ENCODE assay signal across 20 cellular contexts in genomic region chr11:9528141-9528511, GRCh38. TPM values are rescaled to one million over a fixed set of nuclear protein-coding genes. Genes with fewer than 3 reads are reported as not detected.
DNase-seq lines count a peak whose midpoint lies in the region; ATAC-seq and TF ChIP-seq lines count a peak whose summit lies in the region.
"Had no signal": no experiment of that assay in that cellular context is flagged by ENCODE, and none has a peak within 500 bp of the region (broad histone marks: within the 10 kb centered on the region; RNA-seq: fewer than 3 reads in every experiment).

No MANE protein-coding gene starts in this region.

- H3K27ac Mint-ChIP-seq in HFFc6 (peak overlapping the region; percentile 79; the same call in 1 of the 2 replicates), mesothelial cell of epicardium (peak overlapping the region; percentile 88)
- H3K27ac Mint-ChIP-seq: activated naive CD4-positive, alpha-beta T cell treated with anti-CD3 and anti-CD28 coated beads, Interleukin-2, amount 50 U/mL, for 24 hours; immature natural killer cell; stimulated activated memory B cell treated with anti-CD40 and anti-IgM and Interleukin-4, amounts not matched to agents 10 μg/mL and 1 μg/mL and 100 μg/mL, for 72 hours had no signal

- no peak overlapping the region for H3K4me3 Mint-ChIP-seq in HFFc6
- no peak overlapping the region for H3K4me3 Mint-ChIP-seq in mesothelial cell of epicardium
- H3K4me3 Mint-ChIP-seq: activated naive CD4-positive, alpha-beta T cell treated with anti-CD3 and anti-CD28 coated beads, Interleukin-2, amount 50 U/mL, for 24 hours; immature natural killer cell; stimulated activated memory B cell treated with anti-CD40 and anti-IgM and Interleukin-4, amounts not matched to agents 10 μg/mL and 1 μg/mL and 100 μg/mL, for 72 hours had no signal

- TF ChIP-seq EP300 in suprapubic skin (IDR thresholded peaks at IDR 0.05), result no peak

- no peaks in the 10 kb centered on the region; the same call in 1 of the 2 replicates for H3K27me3 Mint-ChIP-seq in HFFc6 (ENCODE audit: insufficient read depth)
- H3K27me3 Mint-ChIP-seq in mesothelial cell of epicardium (ENCODE audit: low read depth), result no peaks in the 10 kb centered on the region
- H3K27me3 Mint-ChIP-seq: activated naive CD4-positive, alpha-beta T cell treated with anti-CD3 and anti-CD28 coated beads, Interleukin-2, amount 50 U/mL, for 24 hours; stimulated activated memory B cell treated with anti-CD40 and anti-IgM and Interleukin-4, amounts not matched to agents 10 μg/mL and 1 μg/mL and 100 μg/mL, for 72 hours had no signal

- H3K4me1 Mint-ChIP-seq in HFFc6 (ENCODE audit: low read depth) (peaks cover 42% of the 10 kb centered on the region), mesothelial cell of epicardium (peaks cover 44% of the 10 kb centered on the region)
- H3K4me1 Mint-ChIP-seq: activated naive CD4-positive, alpha-beta T cell treated with anti-CD3 and anti-CD28 coated beads, Interleukin-2, amount 50 U/mL, for 24 hours; immature natural killer cell; stimulated activated memory B cell treated with anti-CD40 and anti-IgM and Interleukin-4, amounts not matched to agents 10 μg/mL and 1 μg/mL and 100 μg/mL, for 72 hours had no signal

- H3K9me3 ChIP-seq in suprapubic skin, result no peaks in the 10 kb centered on the region
- H3K9me3 ChIP-seq: body of pancreas, heart right ventricle, left lung, tibial nerve had no signal

- no peak for ATAC-seq in HG03565 (IDR thresholded peaks at IDR 0.05; ENCODE audit: unreplicated experiment)
- ATAC-seq: body of pancreas; stimulated activated memory B cell treated with anti-CD40 and anti-IgM and Interleukin-4, amounts not matched to agents 10 μg/mL and 1 μg/mL and 100 μg/mL, for 72 hours had no signal

- no peak for TF ChIP-seq CTCF in HFFc6 (IDR thresholded peaks at IDR 0.05)
- no peak for TF ChIP-seq CTCF in VCaP (conservative IDR thresholded peaks at IDR 0.05)
- TF ChIP-seq CTCF in mesothelial cell of epicardium (IDR thresholded peaks at IDR 0.05; ENCODE audit: unreplicated experiment), result no peak
- TF ChIP-seq CTCF in suprapubic skin (IDR thresholded peaks at IDR 0.05), result no peak

- no peak for DNase-seq in HFFc6
- DNase-seq in mesothelial cell of epicardium (ENCODE audit: low spot score in 2 of 2, unreplicated experiment in 2 of 2), result no peak
- no peak for DNase-seq in suprapubic skin (ENCODE audit: low spot score in 2 of 2)
- DNase-seq in dermis blood vessel endothelial cell, result no peak
- DNase-seq in NCI-H2227 (lab: John Stamatoyannopoulos, UW; ENCODE audit: unreplicated experiment), result no peak
- DNase-seq: cortex of kidney, DND-41, immature natural killer cell, Kasumi-1, left lung, NCI-H1092 treated with DMSO at 0.1 percent for 48 hours, NCI-H2081 had no signal

- peaks cover 6% of the 10 kb centered on the region; the same call in 1 of the 2 replicates for H3K36me3 Mint-ChIP-seq in HFFc6 (ENCODE audit: low read depth)
- peaks cover 7% of the 10 kb centered on the region for H3K36me3 Mint-ChIP-seq in mesothelial cell of epicardium

- no peaks in the 10 kb centered on the region for H3K36me3 ChIP-seq in suprapubic skin

- H3K4me1 ChIP-seq in suprapubic skin, result peaks cover 51% of the 10 kb centered on the region

- H3K27ac ChIP-seq in VCaP (peak overlapping the region; percentile 93), suprapubic skin (peak overlapping the region; percentile 52)
- H3K27ac ChIP-seq: RWPE1 had no signal

- no peak overlapping the region for H3K4me3 ChIP-seq in suprapubic skin
- H3K4me3 ChIP-seq: body of pancreas, heart right ventricle, left lung, tibial nerve had no signal

- 67% methylated on average over 1 of the region's 1 CpG for WGBS in suprapubic skin

- TF ChIP-seq POLR2A in suprapubic skin (IDR thresholded peaks at IDR 0.05), result no peak

- H3K27me3 ChIP-seq in suprapubic skin, result no peaks in the 10 kb centered on the region
- H3K27me3 ChIP-seq: body of pancreas, heart right ventricle, left lung, tibial nerve had no signal

- H3K9me3 Mint-ChIP-seq in HFFc6 (no peaks in the 10 kb centered on the region), mesothelial cell of epicardium (no peaks in the 10 kb centered on the region)
- H3K9me3 Mint-ChIP-seq: activated naive CD4-positive, alpha-beta T cell treated with anti-CD3 and anti-CD28 coated beads, Interleukin-2, amount 50 U/mL, for 24 hours; immature natural killer cell; stimulated activated memory B cell treated with anti-CD40 and anti-IgM and Interleukin-4, amounts not matched to agents 10 μg/mL and 1 μg/mL and 100 μg/mL, for 72 hours had no signal

RNA-seq across cellular contexts. Expression of gene WEE1, which starts 45.3 kb away (rescaled TPM):
- 10 to 100 TPM; 28.3 to 45.6 (median 39.4) TPM for total RNA-seq in HFFc6 (2021; fragmentation: NEBNext Ultra II Directional; extraction: Animal tissue kit (Norgen Biotek cat#: 25700))
- 64.7 to 67.2 TPM (median 66.4 TPM) in 3 replicates for total RNA-seq in mesothelial cell of epicardium
- total RNA-seq in suprapubic skin, result 100 to 1,000 TPM in 3 of 4 donors, 10 to 100 TPM in 1; 82.0 to 296 (median 183) TPM
- 32.0 and 35.1 TPM in 2 replicates for total RNA-seq in dermis blood vessel endothelial cell
